Comparison of ENCODE assay signal across 17 cellular contexts in the genomic region with DNA sequence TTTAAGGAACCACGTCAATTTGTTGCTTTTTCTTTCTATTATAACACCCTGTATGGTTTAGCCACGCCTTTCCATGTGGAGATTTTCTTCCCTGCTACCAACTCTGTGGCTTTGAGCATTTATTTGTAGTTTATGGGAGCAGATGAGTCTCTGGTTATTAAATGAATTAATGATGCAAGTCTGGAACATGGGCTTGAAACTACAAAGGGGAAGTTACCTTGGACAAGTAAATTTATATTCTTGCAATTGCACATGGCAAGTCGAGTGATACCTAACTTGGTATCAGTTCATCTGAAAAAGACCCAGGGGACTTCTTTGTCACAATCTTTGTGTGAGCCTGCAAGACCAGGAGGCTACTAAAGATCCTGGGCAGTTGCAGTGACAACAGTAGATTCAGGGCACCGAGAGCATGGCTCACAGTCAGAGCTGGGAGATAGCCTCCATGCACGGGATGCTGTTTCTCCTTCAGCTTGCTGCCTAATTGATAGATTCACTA.
"Had no signal": no experiment of that assay in that cellular context is flagged by ENCODE, and none has a peak within 500 bp of the region (broad histone marks: within the 10 kb centered on the region; RNA-seq: fewer than 3 reads in every experiment).

No MANE protein-coding gene starts in this region.

- H3K4me3 Mint-ChIP-seq: immature natural killer cell; nephron; stimulated activated naive CD8-positive, alpha-beta T cell treated with anti-CD3 and anti-CD28 coated beads, Interleukin-15, Interleukin-2, amounts not matched to agents 100 ng/mL and 50 ng/mL, for 24 hours had no signal

- H3K9me3 Mint-ChIP-seq: immature natural killer cell; nephron; stimulated activated naive CD8-positive, alpha-beta T cell treated with anti-CD3 and anti-CD28 coated beads, Interleukin-15, Interleukin-2, amounts not matched to agents 100 ng/mL and 50 ng/mL, for 24 hours had no signal

- H3K27ac Mint-ChIP-seq: immature natural killer cell; nephron; stimulated activated naive CD8-positive, alpha-beta T cell treated with anti-CD3 and anti-CD28 coated beads, Interleukin-15, Interleukin-2, amounts not matched to agents 100 ng/mL and 50 ng/mL, for 24 hours had no signal

- ATAC-seq: gastrocnemius medialis, left lung, sciatic nerve had no signal

- H3K27me3 Mint-ChIP-seq: stimulated activated naive CD8-positive, alpha-beta T cell treated with anti-CD3 and anti-CD28 coated beads, Interleukin-15, Interleukin-2, amounts not matched to agents 100 ng/mL and 50 ng/mL, for 24 hours had no signal

- H3K4me1 Mint-ChIP-seq: immature natural killer cell had no signal

- FAIRE-seq: endometrium, keratinocyte had no signal

- DNase-seq: effector memory CD4-positive, alpha-beta T cell; gastrocnemius medialis; glutamatergic neuron; immature natural killer cell; left lung; mesenchymal stem cell; midbrain; stimulated activated CD4-positive, alpha-beta T cell treated with anti-CD3 and anti-CD28 coated beads, Interleukin-2, amount 100 ng/mL, for 24 hours; stimulated activated CD4-positive, alpha-beta T cell treated with anti-CD3 and anti-CD28 coated beads, Interleukin-4, amount 100 ng/mL, for 4 hours; tibial artery; upper lobe of left lung; uterus had no signal
